ENCODE assay signal across 1 cellular context in the genomic region with DNA sequence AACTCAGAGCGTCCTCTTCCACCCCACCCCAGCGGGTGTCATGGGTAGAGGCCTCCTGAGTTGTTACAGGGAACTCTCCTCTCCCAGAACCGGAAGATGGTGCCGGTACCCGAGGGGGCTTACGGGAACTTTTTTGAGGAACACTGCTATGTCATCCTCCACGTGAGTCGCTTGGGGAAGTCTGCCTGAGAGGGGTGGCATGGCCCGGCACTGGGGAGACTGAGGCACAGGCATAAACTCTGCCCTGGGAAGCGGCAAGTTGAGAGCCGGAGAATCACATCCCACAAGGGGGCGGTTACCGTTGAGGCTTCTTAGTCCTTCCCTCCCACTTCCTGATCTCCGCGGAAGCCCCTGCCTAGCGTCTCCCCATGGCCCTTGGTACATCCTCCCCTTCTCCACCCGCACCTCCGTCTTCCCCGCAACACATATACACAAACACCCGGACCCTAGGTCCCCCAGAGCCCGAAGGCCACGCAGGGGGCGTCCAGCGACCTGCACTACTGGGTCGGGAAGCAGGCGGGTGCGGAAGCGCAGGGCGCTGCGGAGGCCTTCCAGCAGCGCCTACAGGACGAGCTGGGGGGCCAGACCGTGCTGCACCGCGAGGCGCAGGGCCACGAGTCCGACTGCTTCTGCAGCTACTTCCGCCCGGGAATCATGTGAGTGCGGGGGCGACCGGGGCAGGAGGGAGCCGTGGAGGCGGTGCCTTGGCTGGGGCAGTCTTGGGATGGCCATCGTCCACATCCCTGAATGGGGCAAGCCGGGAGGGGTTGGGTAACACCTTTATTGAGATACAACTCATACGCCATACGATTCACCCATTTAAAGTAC.
TF ChIP-seq lines count a peak whose summit lies in the region.

No MANE protein-coding gene starts in this region.

TF ChIP-seq in K562, 482 proteins besides CTCF, POLR2A, EP300 and RAD21 (continued from another document):
- TF ChIP-seq, protein P1, sequence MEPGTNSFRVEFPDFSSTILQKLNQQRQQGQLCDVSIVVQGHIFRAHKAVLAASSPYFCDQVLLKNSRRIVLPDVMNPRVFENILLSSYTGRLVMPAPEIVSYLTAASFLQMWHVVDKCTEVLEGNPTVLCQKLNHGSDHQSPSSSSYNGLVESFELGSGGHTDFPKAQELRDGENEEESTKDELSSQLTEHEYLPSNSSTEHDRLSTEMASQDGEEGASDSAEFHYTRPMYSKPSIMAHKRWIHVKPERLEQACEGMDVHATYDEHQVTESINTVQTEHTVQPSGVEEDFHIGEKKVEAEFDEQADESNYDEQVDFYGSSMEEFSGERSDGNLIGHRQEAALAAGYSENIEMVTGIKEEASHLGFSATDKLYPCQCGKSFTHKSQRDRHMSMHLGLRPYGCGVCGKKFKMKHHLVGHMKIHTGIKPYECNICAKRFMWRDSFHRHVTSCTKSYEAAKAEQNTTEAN (CRISPR knock-in tag; IDR thresholded peaks at IDR 0.05): peak; percentile 78; the same call in 1 of the 2 replicates
- TF ChIP-seq NFYB (IDR thresholded peaks at IDR 0.05; ENCODE audit: extremely low read depth, insufficient read length): no peak
- TF ChIP-seq FOXP1 (CRISPR knock-in tag; IDR thresholded peaks at IDR 0.05): peak; percentile 90; the same call in 1 of the 2 replicates
- peak; percentile 12 to 81; a peak in 1 of 4 replicates for TF ChIP-seq ETV6 (IDR thresholded peaks at IDR 0.05; ENCODE audit: borderline replicate concordance in 1 of 2, low read depth in 2 of 2, low read length in 1 of 2)
- peak; percentile 78; the same call in 1 of the 2 replicates for TF ChIP-seq ETV6 (CRISPR knock-in tag; IDR thresholded peaks at IDR 0.05; ENCODE audit: borderline replicate concordance)
- no peak for TF ChIP-seq BDP1 (IDR thresholded peaks at IDR 0.05; ENCODE audit: insufficient read depth, insufficient read length)
- TF ChIP-seq, protein P2, sequence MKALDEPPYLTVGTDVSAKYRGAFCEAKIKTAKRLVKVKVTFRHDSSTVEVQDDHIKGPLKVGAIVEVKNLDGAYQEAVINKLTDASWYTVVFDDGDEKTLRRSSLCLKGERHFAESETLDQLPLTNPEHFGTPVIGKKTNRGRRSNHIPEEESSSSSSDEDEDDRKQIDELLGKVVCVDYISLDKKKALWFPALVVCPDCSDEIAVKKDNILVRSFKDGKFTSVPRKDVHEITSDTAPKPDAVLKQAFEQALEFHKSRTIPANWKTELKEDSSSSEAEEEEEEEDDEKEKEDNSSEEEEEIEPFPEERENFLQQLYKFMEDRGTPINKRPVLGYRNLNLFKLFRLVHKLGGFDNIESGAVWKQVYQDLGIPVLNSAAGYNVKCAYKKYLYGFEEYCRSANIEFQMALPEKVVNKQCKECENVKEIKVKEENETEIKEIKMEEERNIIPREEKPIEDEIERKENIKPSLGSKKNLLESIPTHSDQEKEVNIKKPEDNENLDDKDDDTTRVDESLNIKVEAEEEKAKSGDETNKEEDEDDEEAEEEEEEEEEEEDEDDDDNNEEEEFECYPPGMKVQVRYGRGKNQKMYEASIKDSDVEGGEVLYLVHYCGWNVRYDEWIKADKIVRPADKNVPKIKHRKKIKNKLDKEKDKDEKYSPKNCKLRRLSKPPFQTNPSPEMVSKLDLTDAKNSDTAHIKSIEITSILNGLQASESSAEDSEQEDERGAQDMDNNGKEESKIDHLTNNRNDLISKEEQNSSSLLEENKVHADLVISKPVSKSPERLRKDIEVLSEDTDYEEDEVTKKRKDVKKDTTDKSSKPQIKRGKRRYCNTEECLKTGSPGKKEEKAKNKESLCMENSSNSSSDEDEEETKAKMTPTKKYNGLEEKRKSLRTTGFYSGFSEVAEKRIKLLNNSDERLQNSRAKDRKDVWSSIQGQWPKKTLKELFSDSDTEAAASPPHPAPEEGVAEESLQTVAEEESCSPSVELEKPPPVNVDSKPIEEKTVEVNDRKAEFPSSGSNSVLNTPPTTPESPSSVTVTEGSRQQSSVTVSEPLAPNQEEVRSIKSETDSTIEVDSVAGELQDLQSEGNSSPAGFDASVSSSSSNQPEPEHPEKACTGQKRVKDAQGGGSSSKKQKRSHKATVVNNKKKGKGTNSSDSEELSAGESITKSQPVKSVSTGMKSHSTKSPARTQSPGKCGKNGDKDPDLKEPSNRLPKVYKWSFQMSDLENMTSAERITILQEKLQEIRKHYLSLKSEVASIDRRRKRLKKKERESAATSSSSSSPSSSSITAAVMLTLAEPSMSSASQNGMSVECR (CRISPR knock-in tag; IDR thresholded peaks at IDR 0.05): peak; percentile 86
- peak; percentile 92; the same call in 1 of the 2 replicates for TF ChIP-seq HLTF (IDR thresholded peaks at IDR 0.05)
- TF ChIP-seq ETV5 (CRISPR knock-in tag; IDR thresholded peaks at IDR 0.05; ENCODE audit: low read depth): peak; percentile 96
- no peak for TF ChIP-seq MAFG (tag; conservative IDR thresholded peaks at IDR 0.05)
- TF ChIP-seq BRCA1 (IDR thresholded peaks at IDR 0.05): no peak
- TF ChIP-seq BRCA1 (CRISPR knock-in tag; IDR thresholded peaks at IDR 0.05): no peak
- no peak for TF ChIP-seq SAFB2 (IDR thresholded peaks at IDR 0.05; ENCODE audit: borderline replicate concordance, low read depth, low read length, severe bottlenecking)
- TF ChIP-seq, protein P3, sequence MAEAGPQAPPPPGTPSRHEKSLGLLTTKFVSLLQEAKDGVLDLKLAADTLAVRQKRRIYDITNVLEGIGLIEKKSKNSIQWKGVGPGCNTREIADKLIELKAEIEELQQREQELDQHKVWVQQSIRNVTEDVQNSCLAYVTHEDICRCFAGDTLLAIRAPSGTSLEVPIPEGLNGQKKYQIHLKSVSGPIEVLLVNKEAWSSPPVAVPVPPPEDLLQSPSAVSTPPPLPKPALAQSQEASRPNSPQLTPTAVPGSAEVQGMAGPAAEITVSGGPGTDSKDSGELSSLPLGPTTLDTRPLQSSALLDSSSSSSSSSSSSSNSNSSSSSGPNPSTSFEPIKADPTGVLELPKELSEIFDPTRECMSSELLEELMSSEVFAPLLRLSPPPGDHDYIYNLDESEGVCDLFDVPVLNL (CRISPR knock-in tag; IDR thresholded peaks at IDR 0.05; ENCODE audit: low read depth): peak; percentile 81; the same call in 1 of the 2 replicates
- no peak for TF ChIP-seq ZNF133 (CRISPR knock-in tag; IDR thresholded peaks at IDR 0.05)
